8 cellular contexts compared by ENCODE assay signal in the genomic region with DNA sequence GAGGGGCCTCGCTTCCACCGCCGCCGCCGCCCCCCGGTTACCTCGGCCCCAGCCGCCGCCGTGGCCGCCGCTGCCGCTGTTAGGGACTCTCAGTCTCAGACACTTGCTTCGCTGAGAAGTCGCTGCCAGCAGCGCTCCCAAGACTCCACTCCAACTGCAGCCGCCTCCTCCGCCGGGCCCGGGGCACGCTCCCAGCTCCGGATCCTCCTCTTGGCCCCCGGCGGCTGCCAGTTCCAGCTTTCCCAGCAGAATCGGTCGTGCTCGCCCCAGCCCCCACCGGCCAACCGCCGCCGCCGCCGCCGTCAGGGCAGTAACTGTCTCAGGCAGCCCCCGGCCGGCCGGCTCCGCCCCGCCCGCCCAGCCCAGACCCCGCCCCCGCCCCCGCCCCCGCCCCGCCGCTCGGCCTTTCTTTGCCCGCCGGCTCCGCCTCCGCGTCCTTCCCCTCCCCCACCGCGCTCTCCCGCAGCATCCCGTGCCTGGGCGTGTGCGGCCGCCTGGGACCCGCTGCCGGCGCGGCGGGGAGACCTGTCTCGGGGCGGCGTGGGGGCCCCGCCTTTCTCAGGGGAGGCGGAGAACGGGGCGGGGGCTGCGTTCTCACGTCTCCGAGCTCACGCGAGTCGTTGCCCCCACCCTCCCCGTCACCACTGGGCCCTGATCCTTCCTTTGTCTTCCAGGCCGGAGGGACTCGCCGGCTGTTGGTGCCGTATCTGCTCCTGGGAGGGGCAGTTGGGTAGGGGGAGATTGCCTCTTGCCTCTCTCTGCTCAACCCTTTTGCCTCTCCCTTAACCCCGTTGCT. TPM values are rescaled to one million over a fixed set of nuclear protein-coding genes. Genes with fewer than 3 reads are reported as not detected.
A peak's percentile ranks its signal among the peaks of the same experiment; 100 is the strongest.
DNase-seq lines count a peak whose midpoint lies in the region; ATAC-seq, FAIRE-seq and TF ChIP-seq lines count a peak whose summit lies in the region.

A gene with protein sequence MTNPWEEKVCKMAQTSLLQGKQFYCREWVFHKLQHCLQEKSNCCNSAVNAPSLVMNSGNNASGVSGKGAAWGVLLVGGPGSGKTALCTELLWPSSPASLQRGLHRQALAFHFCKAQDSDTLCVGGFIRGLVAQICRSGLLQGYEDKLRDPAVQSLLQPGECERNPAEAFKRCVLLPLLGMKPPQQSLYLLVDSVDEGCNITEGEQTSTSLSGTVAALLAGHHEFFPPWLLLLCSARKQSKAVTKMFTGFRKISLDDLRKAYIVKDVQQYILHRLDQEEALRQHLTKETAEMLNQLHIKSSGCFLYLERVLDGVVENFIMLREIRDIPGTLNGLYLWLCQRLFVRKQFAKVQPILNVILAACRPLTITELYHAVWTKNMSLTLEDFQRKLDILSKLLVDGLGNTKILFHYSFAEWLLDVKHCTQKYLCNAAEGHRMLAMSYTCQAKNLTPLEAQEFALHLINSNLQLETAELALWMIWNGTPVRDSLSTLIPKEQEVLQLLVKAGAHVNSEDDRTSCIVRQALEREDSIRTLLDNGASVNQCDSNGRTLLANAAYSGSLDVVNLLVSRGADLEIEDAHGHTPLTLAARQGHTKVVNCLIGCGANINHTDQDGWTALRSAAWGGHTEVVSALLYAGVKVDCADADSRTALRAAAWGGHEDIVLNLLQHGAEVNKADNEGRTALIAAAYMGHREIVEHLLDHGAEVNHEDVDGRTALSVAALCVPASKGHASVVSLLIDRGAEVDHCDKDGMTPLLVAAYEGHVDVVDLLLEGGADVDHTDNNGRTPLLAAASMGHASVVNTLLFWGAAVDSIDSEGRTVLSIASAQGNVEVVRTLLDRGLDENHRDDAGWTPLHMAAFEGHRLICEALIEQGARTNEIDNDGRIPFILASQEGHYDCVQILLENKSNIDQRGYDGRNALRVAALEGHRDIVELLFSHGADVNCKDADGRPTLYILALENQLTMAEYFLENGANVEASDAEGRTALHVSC (N-terminal part only) (minus strand): TSS at position 316 of the 796 bp plus-strand sequence. CDS start 2,221 bp downstream, outside the sequence.

- H3K4me3 ChIP-seq in HAP-1 = peak within 1 kb of the TSS; percentile 67
- H3K4me3 ChIP-seq in MG63 = peak within 1 kb of the TSS; percentile 61
- peak within 1 kb of the TSS; percentile 96 for H3K4me3 ChIP-seq in SJCRH30
- H3K4me3 ChIP-seq in testis = peak within 1 kb of the TSS; percentile 84 to 89

- peak; percentile 79 to 82 for ATAC-seq in activated naive CD4-positive, alpha-beta T cell treated with anti-CD3 and anti-CD28 coated beads, Interleukin-2, amount 50 U/mL, for 72 hours

- FAIRE-seq in G401.6 (lab: Jason Lieb, UNC) = peak; percentile 11

- DNase-seq in HAP-1 (ENCODE audit: low spot score in 2 of 2) (peak; percentile 86 to 95), MG63 (peak; percentile 96), SJCRH30 (peak; percentile 95 to 97), glomerular endothelial cell (ENCODE audit: extremely low read depth, low read depth, low spot score) (no peak), nucleus accumbens (lab: John Stamatoyannopoulos, UW) (peak; percentile 38 to 98 (median 90)), testis (peak; percentile 94)
- DNase-seq in activated naive CD4-positive, alpha-beta T cell treated with anti-CD3 and anti-CD28 coated beads, Interleukin-2, amount 50 U/mL, for 72 hours (ENCODE audit: low spot score in 2 of 2) = peak; percentile 64 to 69

- no peak for TF ChIP-seq POLR2A in testis (IDR thresholded peaks at IDR 0.05)

- TF ChIP-seq CTCF in testis (IDR thresholded peaks at IDR 0.05) = no peak

- peak within 1 kb of the TSS; percentile 77 to 88 for H3K27ac Mint-ChIP-seq in activated naive CD4-positive, alpha-beta T cell treated with anti-CD3 and anti-CD28 coated beads, Interleukin-2, amount 50 U/mL, for 72 hours

- H3K9me3 Mint-ChIP-seq in activated naive CD4-positive, alpha-beta T cell treated with anti-CD3 and anti-CD28 coated beads, Interleukin-2, amount 50 U/mL, for 72 hours = no peaks in the 10 kb centered on the region

- in situ Hi-C loops in HAP-1 (cut with MboI; ENCODE audit: low sequenced_read_pairs) = no loop called here

- WGBS in testis, 2 donors = 0% methylated on average over 18 to 45 of the region's 83 CpGs

- peaks cover 22% of the 10 kb centered on the region for H3K4me1 ChIP-seq in HAP-1
- H3K4me1 ChIP-seq in SJCRH30 = peaks cover 20% of the 10 kb centered on the region
- H3K4me1 ChIP-seq in testis = peaks cover 15% of the 10 kb centered on the region

- H3K27me3 ChIP-seq in HAP-1 (ENCODE audit: low read depth) (no peaks in the 10 kb centered on the region), MG63 (no peaks in the 10 kb centered on the region), SJCRH30 (no peaks in the 10 kb centered on the region), testis (no peaks in the 10 kb centered on the region)

- intact Hi-C loops in testis (cut with DNase I; ENCODE audit: low total_unique reads) = no loop called here

- no peaks in the 10 kb centered on the region for H3K36me3 Mint-ChIP-seq in activated naive CD4-positive, alpha-beta T cell treated with anti-CD3 and anti-CD28 coated beads, Interleukin-2, amount 50 U/mL, for 72 hours

- H3K27ac ChIP-seq in SJCRH30 (peak within 1 kb of the TSS; percentile 96), testis (peak within 1 kb of the TSS; percentile 97 to 98)

- H3K9me3 ChIP-seq in HAP-1 = no peaks in the 10 kb centered on the region
- no peaks in the 10 kb centered on the region for H3K9me3 ChIP-seq in MG63
- no peaks in the 10 kb centered on the region for H3K9me3 ChIP-seq in SJCRH30 (replicated peaks)
- H3K9me3 ChIP-seq in testis = no peaks in the 10 kb centered on the region

- no peaks in the 10 kb centered on the region for H3K36me3 ChIP-seq in HAP-1 (replicated peaks)
- peaks cover 3% of the 10 kb centered on the region; the same call in 1 of the 2 replicates for H3K36me3 ChIP-seq in MG63
- H3K36me3 ChIP-seq in SJCRH30 = peaks cover 7% of the 10 kb centered on the region
- H3K36me3 ChIP-seq in testis (ENCODE audit: low read depth, missing control alignments) = no peaks in the 10 kb centered on the region

RNA-seq across cellular contexts. Expression of the gene that starts here (rescaled TPM):
- total RNA-seq in MG63 (2014; rRNA removed; shearing (Covaris generic); ENCODE audit: low replicate concordance) = 4.4 and 6.9 TPM in 2 replicates
- 18.4 and 21.0 TPM in 2 replicates for total RNA-seq in SJCRH30 (2014; rRNA removed; shearing (Covaris generic))
- total RNA-seq in activated naive CD4-positive, alpha-beta T cell treated with anti-CD3 and anti-CD28 coated beads, Interleukin-2, amount 50 U/mL, for 72 hours = 1 to 10 TPM in 1 of 2 donors, under 1 TPM in 1; 0.51 to 2.4 TPM
- 43.2 and 52.3 TPM in 2 replicates for total RNA-seq in glomerular endothelial cell
- 10 to 100 TPM; 33.2 to 43.6 TPM for total RNA-seq in testis
- polyA plus RNA-seq in testis (ENCODE audit: insufficient read depth, low read depth, low replicate concordance) = 26.8 TPM
